30 cellular contexts compared by ENCODE assay signal in the genomic region with DNA sequence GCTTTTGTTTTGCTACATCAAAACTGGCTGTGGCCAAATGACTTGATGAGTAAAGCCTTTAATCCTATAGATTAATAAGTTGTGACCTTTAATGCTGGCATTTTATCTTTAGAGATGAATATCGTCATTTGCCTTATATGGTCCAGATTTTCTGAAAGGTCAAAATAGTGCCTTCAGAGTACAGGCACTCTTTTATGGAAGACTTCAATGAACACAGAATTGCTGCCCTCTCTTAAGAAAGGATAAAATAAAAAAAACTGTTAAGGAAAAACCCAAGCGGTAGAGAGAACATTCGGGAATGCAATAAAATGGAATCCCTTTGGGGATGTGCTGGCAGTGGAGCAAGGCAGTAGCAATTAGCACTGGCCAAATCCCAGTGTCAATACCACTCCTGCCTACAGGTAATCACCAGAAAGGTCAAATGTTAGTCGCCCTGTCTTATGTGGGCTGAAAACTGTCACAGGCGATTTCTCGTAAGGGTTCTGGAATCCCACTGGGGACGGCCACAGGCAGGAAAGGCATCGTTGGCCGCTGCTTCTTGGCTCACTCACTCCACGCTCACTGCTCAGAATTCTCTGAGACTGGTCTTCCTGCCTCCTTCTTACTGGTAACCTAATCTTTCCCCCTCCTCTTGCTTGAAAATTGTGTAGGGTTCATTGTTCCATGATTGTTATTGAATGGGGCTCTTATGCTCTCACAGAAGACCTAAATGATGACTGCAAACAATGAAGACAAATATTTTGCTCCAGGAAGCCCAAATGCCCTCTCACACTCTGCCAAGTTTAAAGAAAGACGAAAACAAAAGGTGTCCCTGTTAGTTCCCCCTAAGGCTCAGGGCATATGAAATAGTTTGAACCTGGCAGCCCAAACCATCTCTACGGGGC. TPM values are rescaled to one million over a fixed set of nuclear protein-coding genes. Genes with fewer than 3 reads are reported as not detected.
DNase-seq lines count a peak whose midpoint lies in the region; ATAC-seq lines count a peak whose summit lies in the region.
"Had no signal": no experiment of that assay in that cellular context is flagged by ENCODE, and none has a peak within 500 bp of the region (broad histone marks: within the 10 kb centered on the region; RNA-seq: fewer than 3 reads in every experiment).

No MANE protein-coding gene starts in this region.

- DNase-seq in NCI-H345 (lab: John Stamatoyannopoulos, UW), result peak; percentile 10
- no peak for DNase-seq in NCI-H345 treated with DMSO at 0.1 percent for 48 hours (lab: John Stamatoyannopoulos, UW; ENCODE audit: unreplicated experiment)
- DNase-seq in NCI-H774 (lab: John Stamatoyannopoulos, UW), result peak; percentile 20
- DNase-seq in foreskin melanocyte, result peak; percentile 79
- no peak for DNase-seq in cardiac septum (ENCODE audit: low spot score)
- DNase-seq: activated CD4-positive, alpha-beta T cell treated with anti-CD3 and anti-CD28 coated beads for 36 hours; activated CD8-positive, alpha-beta T cell treated with anti-CD3 and anti-CD28 coated beads, Interleukin-2, amount 10 ng/mL, durations not matched to agents 7 days and 5 days; activated naive CD4-positive, alpha-beta T cell treated with anti-CD3 and anti-CD28 coated beads, Interleukin-2, amount 10 ng/mL, durations not matched to agents 7 days and 5 days; adrenal gland; CD4-positive, alpha-beta memory T cell; DMS 273 treated with DMSO at 0.1 percent for 48 hours; effector CD4-positive, alpha-beta T cell; Karpas-422; mesendoderm; NCI-H1694; NCI-H526 treated with DMSO at 0.1 percent for 48 hours; right cardiac atrium; SJCRH30; stimulated activated naive CD8-positive, alpha-beta T cell treated with anti-CD3 and anti-CD28 coated beads, Interleukin-15, amount 100 ng/mL, for 72 hours; T-helper 9 cell; tibial artery had no signal

- ATAC-seq in GM19035 (IDR thresholded peaks at IDR 0.05; ENCODE audit: unreplicated experiment), result no peak
- no peak for ATAC-seq in HG02938 (IDR thresholded peaks at IDR 0.05; ENCODE audit: unreplicated experiment)
- ATAC-seq: A549; activated CD4-positive, alpha-beta T cell treated with anti-CD3 and anti-CD28 coated beads for 36 hours; activated CD8-positive, alpha-beta T cell treated with anti-CD3 and anti-CD28 coated beads, Interleukin-2, amount 10 ng/mL, durations not matched to agents 7 days and 5 days; activated T-helper 17 cell treated with anti-CD3 and anti-CD28 coated beads, Interleukin-2, amount 50 U/mL, for 72 hours; left lobe of liver; right cardiac atrium; stimulated activated naive CD8-positive, alpha-beta T cell treated with anti-CD3 and anti-CD28 coated beads, Interleukin-15, amount 100 ng/mL, for 72 hours had no signal

- peak overlapping the region; percentile 36 for H3K27ac ChIP-seq in temporal lobe (ENCODE audit: low read depth, low read length)
- H3K27ac ChIP-seq: A549, adrenal gland, parathyroid adenoma, SJCRH30, tibial artery, vagina, VCaP had no signal

- intact Hi-C loops in cardiac septum (cut with DNase I), result no loop called here

RNA-seq across cellular contexts. Expression of gene HSBP1, which starts 45.4 kb away (rescaled TPM):
- total RNA-seq in temporal lobe, result 70.6 TPM
- 126 TPM for total RNA-seq in cardiac septum

Comparison
In these comparisons a context has a peak if more than half of its experiments do, and no peak if none do; other contexts are left out.
1. DNase-seq: peak in NCI-H345 (single experiment), NCI-H774 (single experiment) and foreskin melanocyte (single experiment); none in NCI-H345 treated with DMSO at 0.1 percent for 48 hours (single experiment) and cardiac septum (single experiment).